In the genomic region with DNA sequence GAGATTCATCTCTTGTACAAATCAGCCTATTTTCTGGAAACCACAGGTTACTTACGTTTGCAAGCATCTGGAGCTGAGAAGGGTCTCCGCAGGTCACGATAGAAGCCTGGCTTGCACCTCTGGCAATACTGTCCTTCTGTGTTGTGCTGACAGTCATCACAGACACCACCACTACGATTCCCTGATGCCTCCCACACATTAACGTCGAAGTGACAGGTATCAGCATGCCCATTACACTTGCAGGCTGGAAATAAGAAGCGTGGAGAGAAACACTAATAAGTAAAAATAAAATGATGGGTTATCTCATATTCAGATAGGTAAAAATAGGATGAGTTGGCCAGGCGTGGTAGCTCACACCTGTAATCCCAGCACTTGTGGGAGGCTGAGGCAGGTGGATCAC, we compare ENCODE assay signal across 28 cellular contexts.
"Had no signal": no experiment of that assay in that cellular context is flagged by ENCODE, and none has a peak within 500 bp of the region (broad histone marks: within the 10 kb centered on the region; RNA-seq: fewer than 3 reads in every experiment).

No MANE protein-coding gene starts in this region.

- H3K36me3 ChIP-seq: thyroid gland, transverse colon, vagina had no signal

- H3K4me1 ChIP-seq: parathyroid adenoma, psoas muscle, right lobe of liver, testis, thyroid gland, transverse colon, vagina had no signal

- H3K27ac ChIP-seq: heart right ventricle, hepatocyte, parathyroid adenoma, psoas muscle, right atrium auricular region, right lobe of liver, stomach, testis, thyroid gland, transverse colon, upper lobe of left lung, vagina had no signal

- H3K79me2 ChIP-seq: hepatocyte, parathyroid adenoma had no signal

- DNase-seq: heart right ventricle; islet precursor cell; kidney glomerular epithelial cell; left cardiac atrium; midbrain; mucosa of descending colon; naive thymus-derived CD4-positive, alpha-beta T cell; psoas muscle; right lobe of liver; stimulated activated CD4-positive, alpha-beta T cell treated with anti-CD3 and anti-CD28 coated beads, Interleukin-12 subunit alpha, Interleukin-12 subunit beta, amount 100 ng/mL, for 4 hours; stimulated activated CD4-positive, alpha-beta T cell treated with anti-CD3 and anti-CD28 coated beads, Interleukin-15, amount 100 ng/mL, for 24 hours; stimulated activated CD4-positive, alpha-beta T cell treated with anti-CD3 and anti-CD28 coated beads, Interleukin-2, amount 100 ng/mL, for 24 hours; stimulated activated CD4-positive, alpha-beta T cell treated with anti-CD3 and anti-CD28 coated beads, Interleukin-4, amount 100 ng/mL, for 1 hour; stimulated activated naive B cell treated with anti-CD40 and anti-IgM and Interleukin-4, amounts not matched to agents 10 μg/mL and 1 μg/mL and 100 μg/mL, for 72 hours; stimulated activated naive CD8-positive, alpha-beta T cell treated with anti-CD3 and anti-CD28 coated beads, Interleukin-15, Interleukin-2, amounts not matched to agents 100 U/mL and 50 U/mL, for 24 hours; stomach; testis; thyroid gland; transverse colon; upper lobe of left lung had no signal

- H3K4me3 ChIP-seq: heart right ventricle, hepatocyte, lung, mucosa of descending colon, psoas muscle, right atrium auricular region, right lobe of liver, smooth muscle cell, stomach, testis, thyroid gland, transverse colon, upper lobe of left lung, vagina had no signal

- H3K9me3 ChIP-seq: heart right ventricle, mucosa of descending colon, psoas muscle, right atrium auricular region, right lobe of liver, stomach, testis, thyroid gland, transverse colon, upper lobe of left lung, vagina had no signal

- H3K27me3 ChIP-seq: heart right ventricle, hepatocyte, right atrium auricular region, right lobe of liver, stomach, testis, thyroid gland, transverse colon, upper lobe of left lung, vagina had no signal

- ATAC-seq: heart right ventricle; left cardiac atrium; left lobe of liver; mucosa of descending colon; naive thymus-derived CD4-positive, alpha-beta T cell; natural killer cell treated with Interleukin-12 subunit alpha and Interleukin-12 subunit beta and Interleukin-15 and Interleukin-18, amount 100 ng/mL, for 72 hours; psoas muscle; right lobe of liver; stimulated activated naive B cell treated with anti-CD40 and anti-IgM and Interleukin-4, amounts not matched to agents 10 μg/mL and 1 μg/mL and 100 μg/mL, for 72 hours; stimulated activated naive CD8-positive, alpha-beta T cell treated with anti-CD3 and anti-CD28 coated beads, Interleukin-15, Interleukin-2, amounts not matched to agents 100 U/mL and 50 U/mL, for 24 hours had no signal

- H3K4me2 ChIP-seq: hepatocyte, smooth muscle cell had no signal

- H2AFZ ChIP-seq: hepatocyte, parathyroid adenoma had no signal

- H3K9ac ChIP-seq: parathyroid adenoma had no signal
